In genomic region chr17:63773272-63774140, GRCh38 we compare ENCODE assay signal across 1 cellular context.
TF ChIP-seq lines count a peak whose summit lies in the region.

Gene CCDC47, minus strand, starts transcription at chr17:63773597. Its CDS starts 7,422 bp downstream, at chr17:63766175.

TF ChIP-seq in GM12878, 131 proteins besides CTCF, POLR2A, EP300 and RAD21 (continued from another document and continues in another):
- TF ChIP-seq REST (IDR thresholded peaks at IDR 0.05; ENCODE audit: low read depth, low read length) (0 out of 2 replicates have a peak, but pooled peaks have one; percentile 28), PAX8 (IDR thresholded peaks at IDR 0.05) (no peak; the same call in 1 of the 2 replicates), RELB (IDR thresholded peaks at IDR 0.05; ENCODE audit: low read depth) (peak; percentile 92), ELK1 (IDR thresholded peaks at IDR 0.05; ENCODE audit: low read depth, low read length) (peak; percentile 70; the same call in 1 of the 2 replicates), KLF5 (IDR thresholded peaks at IDR 0.05; ENCODE audit: partially characterized antibody) (no peak), TCF12 (IDR thresholded peaks at IDR 0.05; ENCODE audit: low read depth, low read length) (peak; percentile 51; the same call in 1 of the 2 replicates), ZNF592 (IDR thresholded peaks at IDR 0.05) (no peak), NBN (IDR thresholded peaks at IDR 0.05) (peak; percentile 94), RAD51 (IDR thresholded peaks at IDR 0.05) (peak; percentile 98), SP1 (IDR thresholded peaks at IDR 0.05; ENCODE audit: low read depth, low read length) (peak; percentile 43), KAT2A (conservative IDR thresholded peaks at IDR 0.05; ENCODE audit: control insufficient read depth, low read depth, low read length) (no peak), IRF5 (IDR thresholded peaks at IDR 0.05; ENCODE audit: borderline replicate concordance) (0 out of 2 replicates have a peak, but pooled peaks have one; percentile 11), ZNF207 (IDR thresholded peaks at IDR 0.05; ENCODE audit: borderline replicate concordance) (peak; percentile 80; the same call in 1 of the 2 replicates), ESRRA (IDR thresholded peaks at IDR 0.05; ENCODE audit: low read length) (peak; percentile 69; the same call in 1 of the 2 replicates), ATF7 (IDR thresholded peaks at IDR 0.05; ENCODE audit: low read depth) (peak; percentile 99), EGR1 (IDR thresholded peaks at IDR 0.05; ENCODE audit: borderline replicate concordance in 1 of 2, low read depth in 2 of 2, low read length in 2 of 2) (peak; percentile 60 to 82), RCOR1 (conservative IDR thresholded peaks at IDR 0.05; ENCODE audit: low read depth, low read length) (peak; percentile 83; the same call in 1 of the 2 replicates), CREM (IDR thresholded peaks at IDR 0.05; ENCODE audit: low read depth) (peak; percentile 98), PAX5 (IDR thresholded peaks at IDR 0.05; ENCODE audit: borderline replicate concordance, low read depth, low read length) (peak; percentile 52; the same call in 1 of the 2 replicates), RB1 (IDR thresholded peaks at IDR 0.05; ENCODE audit: borderline replicate concordance) (peak; percentile 81), CHD2 (IDR thresholded peaks at IDR 0.05; ENCODE audit: borderline replicate concordance, low read depth, low read length) (peak; percentile 96), SREBF2 (IDR thresholded peaks at IDR 0.05; ENCODE audit: low read length) (0 out of 2 replicates have a peak, but pooled peaks have one; percentile 10), HDAC6 (IDR thresholded peaks at IDR 0.05; ENCODE audit: unreplicated experiment) (peak; percentile 40), BHLHE40 (IDR thresholded peaks at IDR 0.05; ENCODE audit: borderline replicate concordance in 1 of 2, low read depth in 2 of 2, low read length in 1 of 2) (peak; percentile 41 to 73; a peak in 3 of 4 replicates), JUND (IDR thresholded peaks at IDR 0.05; ENCODE audit: low read depth, low read length) (no peak), SIX5 (IDR thresholded peaks at IDR 0.05; ENCODE audit: low read depth, low read length, severe bottlenecking) (peak; percentile 38), STAT1 (conservative IDR thresholded peaks at IDR 0.05) (peak; percentile 80; the same call in 1 of the 2 replicates), IKZF2 (IDR thresholded peaks at IDR 0.05) (peak; percentile 82 to 87), BRCA1 (IDR thresholded peaks at IDR 0.05; ENCODE audit: low read depth, low read length) (peak; percentile 70), ZNF24 (IDR thresholded peaks at IDR 0.05) (no peak), SUZ12 (IDR thresholded peaks at IDR 0.05; ENCODE audit: unreplicated experiment) (no peak), SUPT20H (IDR thresholded peaks at IDR 0.05; ENCODE audit: borderline replicate concordance, control insufficient read depth, low read depth, low read length) (no peak), ATF3 (IDR thresholded peaks at IDR 0.05; ENCODE audit: borderline replicate concordance, extremely low read depth, low read depth, low read length) (peak; percentile 55; the same call in 1 of the 2 replicates), SKIL (IDR thresholded peaks at IDR 0.05; ENCODE audit: low read depth, poor library complexity, severe bottlenecking) (peak; percentile 45), NKRF (conservative IDR thresholded peaks at IDR 0.05) (peak; percentile 97), TCF3 (IDR thresholded peaks at IDR 0.05; ENCODE audit: borderline replicate concordance, insufficient read depth, low read depth, low read length) (peak; percentile 45; the same call in 1 of the 2 replicates), FOXM1 (IDR thresholded peaks at IDR 0.05; ENCODE audit: low read depth, low read length) (no peak; the same call in 1 of the 2 replicates), HDGF (IDR thresholded peaks at IDR 0.05) (peak; percentile 95), MEF2B (IDR thresholded peaks at IDR 0.05; ENCODE audit: partially characterized antibody, poor library complexity, severe bottlenecking) (no peak), CBFB (IDR thresholded peaks at IDR 0.05; ENCODE audit: low read depth) (peak; percentile 56), TBL1XR1 (IDR thresholded peaks at IDR 0.05; ENCODE audit: low read depth, low read length) (peak; percentile 0; the same call in 1 of the 2 replicates), NRF1 (conservative IDR thresholded peaks at IDR 0.05; ENCODE audit: low read depth, low read length) (peak; percentile 58), SMAD5 (IDR thresholded peaks at IDR 0.05; ENCODE audit: low read depth) (peak; percentile 88), ATF2 (IDR thresholded peaks at IDR 0.05; ENCODE audit: low read length) (peak; percentile 87)
